34 cellular contexts compared by ENCODE assay signal in genomic region chr9:136014147-136014927, GRCh38. TPM values are rescaled to one million over a fixed set of nuclear protein-coding genes. Genes with fewer than 3 reads are reported as not detected.
DNase-seq lines count a peak whose midpoint lies in the region; ATAC-seq, FAIRE-seq and TF ChIP-seq lines count a peak whose summit lies in the region.
"Had no signal": no experiment of that assay in that cellular context is flagged by ENCODE, and none has a peak within 500 bp of the region (broad histone marks: within the 10 kb centered on the region; RNA-seq: fewer than 3 reads in every experiment).

No MANE protein-coding gene starts in this region.

- FAIRE-seq in GM19239 (lab: Jason Lieb, UNC) = no peak
- FAIRE-seq: HTR-8/SVneo had no signal

- TF ChIP-seq RAD21 in SK-N-SH (IDR thresholded peaks at IDR 0.05; ENCODE audit: low read length) = no peak

- no peaks in the 10 kb centered on the region for H3K9me2 ChIP-seq in SK-N-SH

- no peak for TF ChIP-seq EP300 in SK-N-SH (IDR thresholded peaks at IDR 0.05; ENCODE audit: borderline replicate concordance in 1 of 2, low read depth in 1 of 2, low read length in 1 of 2)

- no peak overlapping the region for H3K27ac ChIP-seq in SK-N-SH (ENCODE audit: low read depth in 2 of 2, low read length in 1 of 2)
- H3K27ac ChIP-seq: 22Rv1, ascending aorta, colonic mucosa, GM23248, neural progenitor cell had no signal

- CTCF ChIA-PET in SK-N-SH (lab: Yijun Ruan, JAX) = interaction anchor here (1.1 kb wide), 1 partner anchor 108 kb away, joined by 3 read pairs; no protein-coding TSS in a partner anchor
- CTCF ChIA-PET in WTC11 (lab: Charles Lee) = interaction anchor here (1.0 kb wide), 1 partner anchor 45 kb away, joined by 3 read pairs; no protein-coding TSS in a partner anchor

- 97% methylated on average over 13 of the region's 18 CpGs for whole genome bisulfite sequencing in SK-N-SH (ENCODE audit: low lambda C conversion rate)

- ATAC-seq in SK-N-SH treated with all-trans-retinoic acid at 6 μM for 48 hours = no peak
- no peak for ATAC-seq in WTC11
- ATAC-seq: activated CD8-positive, alpha-beta T cell treated with anti-CD3 and anti-CD28 coated beads, Interleukin-2, amount 10 ng/mL, durations not matched to agents 7 days and 5 days; gastrocnemius medialis; T-helper 17 cell had no signal

- POLR2A ChIA-PET in SK-N-SH (lab: Yijun Ruan, JAX) (no interaction called here), WTC11 (lab: Charles Lee) (no interaction called here)

- no peak overlapping the region for H3K4me2 ChIP-seq in SK-N-SH
- H3K4me2 ChIP-seq: neural progenitor cell had no signal

- H2AFZ ChIP-seq in SK-N-SH (ENCODE audit: low read depth) = no peak overlapping the region
- H2AFZ ChIP-seq: GM23248, neural progenitor cell had no signal

- H3K4me3 Mint-ChIP-seq in WTC11 = no peak overlapping the region
- H3K4me3 Mint-ChIP-seq in progenitor cell of endocrine pancreas (ENCODE audit: low read depth) = no peak overlapping the region
- H3K4me3 Mint-ChIP-seq: activated CD8-positive, alpha-beta T cell treated with anti-CD3 and anti-CD28 coated beads, Interleukin-2, amount 10 ng/mL, durations not matched to agents 7 days and 5 days; activated naive CD8-positive, alpha-beta T cell treated with anti-CD3 and anti-CD28 coated beads, Interleukin-2, amount 10 ng/mL, durations not matched to agents 7 days and 5 days; CD4-positive, CD25-positive, alpha-beta regulatory T cell; neural progenitor cell; T-helper 17 cell had no signal

- H3K4me1 Mint-ChIP-seq in WTC11 = peaks cover 21% of the 10 kb centered on the region
- peaks cover 1% of the 10 kb centered on the region for H3K4me1 Mint-ChIP-seq in progenitor cell of endocrine pancreas (ENCODE audit: low read depth)
- H3K4me1 Mint-ChIP-seq: activated naive CD8-positive, alpha-beta T cell treated with anti-CD3 and anti-CD28 coated beads, Interleukin-2, amount 10 ng/mL, durations not matched to agents 7 days and 5 days; CD4-positive, CD25-positive, alpha-beta regulatory T cell had no signal

- peaks cover 3 to 6% of the 10 kb centered on the region in 2 experiments for H3K36me3 ChIP-seq in SK-N-SH (replicated peaks in 1 of 2; ENCODE audit: control insufficient read depth in 1 of 2, insufficient read depth in 2 of 2, low read length in 1 of 2)
- H3K36me3 ChIP-seq: colonic mucosa, neural progenitor cell had no signal

- H3K27me3 ChIP-seq in SK-N-SH (ENCODE audit: insufficient read depth) = no peaks in the 10 kb centered on the region
- H3K27me3 ChIP-seq: ascending aorta, colonic mucosa, gastrocnemius medialis, neural progenitor cell had no signal

- peaks cover 50% of the 10 kb centered on the region for H4K20me1 ChIP-seq in SK-N-SH (ENCODE audit: insufficient read depth)

- H3K36me3 Mint-ChIP-seq in WTC11 = no peaks in the 10 kb centered on the region
- H3K36me3 Mint-ChIP-seq in progenitor cell of endocrine pancreas (ENCODE audit: insufficient read depth) = no peaks in the 10 kb centered on the region
- H3K36me3 Mint-ChIP-seq: activated naive CD8-positive, alpha-beta T cell treated with anti-CD3 and anti-CD28 coated beads, Interleukin-2, amount 10 ng/mL, durations not matched to agents 7 days and 5 days; neural progenitor cell had no signal

- no peaks in the 10 kb centered on the region for H3F3A ChIP-seq in SK-N-SH (replicated peaks; ENCODE audit: insufficient read depth)

- DNase-seq in SK-N-SH = peak; percentile 29
- DNase-seq in 8988T = peak; percentile 20
- DNase-seq in WTC11 (ENCODE audit: low spot score) = peak; percentile 9
- no peak for DNase-seq in progenitor cell of endocrine pancreas (ENCODE audit: low spot score, unreplicated experiment)
- no peak for DNase-seq in NCI-H1417 (lab: John Stamatoyannopoulos, UW)
- DNase-seq in GM19239 (ENCODE audit: insufficient read length, low spot score) = no peak
- DNase-seq in HK-2 (ENCODE audit: unreplicated experiment) = no peak
- DNase-seq: activated CD4-positive, alpha-beta T cell treated with anti-CD3 and anti-CD28 coated beads for 1 hour; activated CD8-positive, alpha-beta T cell treated with anti-CD3 and anti-CD28 coated beads, Interleukin-2, amount 10 ng/mL, durations not matched to agents 7 days and 5 days; activated T-cell treated with anti-CD3 and anti-CD28 coated beads for 4 hours; Calu3; CD4-positive, CD25-positive, alpha-beta regulatory T cell; colonic mucosa; DMS79; effector CD4-positive, alpha-beta T cell; GDM1; GM23248; KG1; kidney glomerular epithelial cell; NCI-H1092 treated with DMSO at 0.1 percent for 48 hours; NCI-H1930; NCI-H510A treated with DMSO at 0.1 percent for 48 hours; RPMI8226; stimulated activated CD4-positive, alpha-beta T cell treated with anti-CD3 and anti-CD28 coated beads, Interleukin-15, amount 100 ng/mL, for 24 hours; stimulated activated CD4-positive, alpha-beta T cell treated with anti-CD3 and anti-CD28 coated beads, Interleukin-4, amount 100 ng/mL, for 4 hours had no signal

- no peak overlapping the region for H3K9ac ChIP-seq in SK-N-SH
- H3K9ac ChIP-seq: GM23248, neural progenitor cell had no signal

- H3K9me3 Mint-ChIP-seq in WTC11 (no peaks in the 10 kb centered on the region), progenitor cell of endocrine pancreas (ENCODE audit: low read depth) (no peaks in the 10 kb centered on the region)
- H3K9me3 Mint-ChIP-seq: activated naive CD8-positive, alpha-beta T cell treated with anti-CD3 and anti-CD28 coated beads, Interleukin-2, amount 10 ng/mL, durations not matched to agents 7 days and 5 days; activated T-helper 2 cell treated with anti-CD3 and anti-CD28 coated beads, Interferon-gamma antibody, Interleukin-2, Interleukin-4, amounts not matched to agents 10 μg/mL and 5 μg/mL and 100 μg/mL, durations not matched to agents 14 hours and 24 hours and 36 hours; CD4-positive, CD25-positive, alpha-beta regulatory T cell; neural progenitor cell had no signal

- H3K4me3 ChIP-seq in SK-N-SH (ENCODE audit: low read depth in 2 of 2, low read length in 1 of 2) = no peak overlapping the region
- H3K4me3 ChIP-seq: ascending aorta, colonic mucosa, gastrocnemius medialis, GM23248, neural progenitor cell had no signal

- H3K4me1 ChIP-seq in SK-N-SH (ENCODE audit: control insufficient read depth in 1 of 2, insufficient read depth in 2 of 2, low read depth in 1 of 2, low read length in 1 of 2) = peaks cover 0 to 16% of the 10 kb centered on the region in 2 experiments; a peak in 1 of 4 replicates
- H3K4me1 ChIP-seq: colonic mucosa had no signal

- H3K27ac Mint-ChIP-seq in WTC11 = no peak overlapping the region; the same call in 1 of the 2 replicates
- peak overlapping the region; percentile 62 for H3K27ac Mint-ChIP-seq in progenitor cell of endocrine pancreas
- H3K27ac Mint-ChIP-seq: activated CD8-positive, alpha-beta T cell treated with anti-CD3 and anti-CD28 coated beads, Interleukin-2, amount 10 ng/mL, durations not matched to agents 7 days and 5 days; activated naive CD8-positive, alpha-beta T cell treated with anti-CD3 and anti-CD28 coated beads, Interleukin-2, amount 10 ng/mL, durations not matched to agents 7 days and 5 days; activated T-helper 2 cell treated with anti-CD3 and anti-CD28 coated beads, Interferon-gamma antibody, Interleukin-2, Interleukin-4, amounts not matched to agents 10 μg/mL and 5 μg/mL and 100 μg/mL, durations not matched to agents 14 hours and 24 hours and 36 hours; CD4-positive, CD25-positive, alpha-beta regulatory T cell; neural progenitor cell; T-helper 17 cell had no signal

- H3K27me3 Mint-ChIP-seq in WTC11 (ENCODE audit: low read depth) (no peaks in the 10 kb centered on the region), progenitor cell of endocrine pancreas (no peaks in the 10 kb centered on the region)
- H3K27me3 Mint-ChIP-seq: activated naive CD8-positive, alpha-beta T cell treated with anti-CD3 and anti-CD28 coated beads, Interleukin-2, amount 10 ng/mL, durations not matched to agents 7 days and 5 days; CD4-positive, CD25-positive, alpha-beta regulatory T cell; T-helper 17 cell had no signal

- TF ChIP-seq CTCF in SK-N-SH (IDR thresholded peaks at IDR 0.05) (no peak), WTC11 (IDR thresholded peaks at IDR 0.05) (no peak), progenitor cell of endocrine pancreas (IDR thresholded peaks at IDR 0.05; ENCODE audit: unreplicated experiment) (no peak)

- peaks cover 47% of the 10 kb centered on the region for H3K79me2 ChIP-seq in SK-N-SH (ENCODE audit: insufficient read depth)

- no peaks in the 10 kb centered on the region for H3K9me3 ChIP-seq in SK-N-SH
- H3K9me3 ChIP-seq: ascending aorta, colonic mucosa, gastrocnemius medialis had no signal

TF ChIP-seq in SK-N-SH, 30 proteins besides CTCF, POLR2A, EP300 and RAD21 (continues in another document):
- TF ChIP-seq RFX5 (IDR thresholded peaks at IDR 0.05; ENCODE audit: low read length) = no peak
- TF ChIP-seq EZH2phosphoT487 (IDR thresholded peaks at IDR 0.05; ENCODE audit: borderline replicate concordance, low read depth) = no peak
- TF ChIP-seq FOSL2 (IDR thresholded peaks at IDR 0.05; ENCODE audit: borderline replicate concordance, low read depth) = no peak
- TF ChIP-seq RCOR1 (IDR thresholded peaks at IDR 0.05; ENCODE audit: low read length) = no peak

TF ChIP-seq in WTC11, 78 proteins besides CTCF, POLR2A, EP300 and RAD21:
- TF ChIP-seq ZNF121 (CRISPR knock-in tag; IDR thresholded peaks at IDR 0.05) = peak; percentile 81; the same call in 1 of the 2 replicates
- no peak for TF ChIP-seq NFATC4 (CRISPR knock-in tag; IDR thresholded peaks at IDR 0.05)

RNA-seq across cellular contexts. Expression of gene UBAC1, which starts 53.2 kb away (rescaled TPM):
- 67.7 and 69.3 TPM in 2 replicates for polyA plus RNA-seq in SK-N-SH (2012; rRNA removed)
- polyA plus RNA-seq in SK-N-SH (2012; cell fraction: cytosol; rRNA removed) = 54.5 and 61.1 TPM in 2 replicates
- 115 and 123 TPM in 2 replicates for polyA plus RNA-seq in SK-N-SH (2012; cell fraction: nucleus; rRNA removed)
- total RNA-seq in WTC11 (2021) (46.4 to 55.6 TPM (median 53.3 TPM) in 3 replicates), progenitor cell of endocrine pancreas (31.4 and 34.2 TPM in 2 replicates)

Comparison
In these comparisons a context has a peak if more than half of its experiments do, and no peak if none do; other contexts are left out.
1. DNase-seq: peak in SK-N-SH (single experiment), 8988T (single experiment) and WTC11 (single experiment); none in progenitor cell of endocrine pancreas (single experiment), NCI-H1417 (0 of 3), GM19239 (single experiment) and HK-2 (single experiment).